Comparison of ENCODE assay signal across 24 cellular contexts in genomic region chr14:100671906-100672305, GRCh38. TPM values are rescaled to one million over a fixed set of nuclear protein-coding genes. Genes with fewer than 3 reads are reported as not detected.
A peak's percentile ranks its signal among the peaks of the same experiment; 100 is the strongest.
DNase-seq lines count a peak whose midpoint lies in the region; ATAC-seq and TF ChIP-seq lines count a peak whose summit lies in the region.
"Had no signal": no experiment of that assay in that cellular context is flagged by ENCODE, and none has a peak within 500 bp of the region (broad histone marks: within the 10 kb centered on the region; RNA-seq: fewer than 3 reads in every experiment).

No MANE protein-coding gene starts in this region.

- H2BK12ac ChIP-seq in neuronal stem cell (ENCODE audit: low read length): no peak overlapping the region

- peaks cover 11% of the 10 kb centered on the region for H3K27me3 Mint-ChIP-seq in endothelial cell (ENCODE audit: unreplicated experiment)

- H2BK5ac ChIP-seq in neuronal stem cell (ENCODE audit: low read length): no peak overlapping the region

- no peak overlapping the region for H3K14ac ChIP-seq in neuronal stem cell (ENCODE audit: low read length)

- H3K4me1 ChIP-seq in left ventricle myocardium inferior (peaks cover 28% of the 10 kb centered on the region), HEK293 (ENCODE audit: control insufficient read depth, insufficient read depth, low read length) (peaks cover 2% of the 10 kb centered on the region; the same call in 1 of the 2 replicates), neuronal stem cell (ENCODE audit: control insufficient read depth in 2 of 2, insufficient read depth in 1 of 2, low read depth in 1 of 2, low read length in 2 of 2) (peaks cover 26 to 30% of the 10 kb centered on the region in 2 donors)

- POLR2A ChIA-PET in HEK293 (lab: Yijun Ruan, JAX): no interaction called here

- H3K79me1 ChIP-seq in neuronal stem cell (ENCODE audit: low read depth, low read length): no peaks in the 10 kb centered on the region

- no peak overlapping the region for H3K27ac Mint-ChIP-seq in endothelial cell (ENCODE audit: unreplicated experiment)
- H3K27ac Mint-ChIP-seq: CD14-positive monocyte; CD4-positive, alpha-beta T cell; CD8-positive, alpha-beta memory T cell; H9; HFFc6 had no signal

- H3K4me3 Mint-ChIP-seq in endothelial cell (ENCODE audit: unreplicated experiment): peak overlapping the region; percentile 1
- H3K4me3 Mint-ChIP-seq: CD14-positive monocyte; CD4-positive, alpha-beta T cell; CD8-positive, alpha-beta memory T cell; GM23338; H9; HFFc6 had no signal

- H3K4me1 Mint-ChIP-seq in endothelial cell (ENCODE audit: unreplicated experiment): peaks cover 41% of the 10 kb centered on the region

- H3K36me3 ChIP-seq in left ventricle myocardium inferior: no peaks in the 10 kb centered on the region
- H3K36me3 ChIP-seq in HEK293 (ENCODE audit: control insufficient read depth in 2 of 2, insufficient read depth in 1 of 2, low read length in 2 of 2): no peaks in the 10 kb centered on the region
- H3K36me3 ChIP-seq in neuronal stem cell (replicated peaks in 1 of 2; ENCODE audit: control insufficient read depth in 2 of 2, insufficient read depth in 2 of 2, low read length in 2 of 2): no peaks in the 10 kb centered on the region
- H3K36me3 ChIP-seq: BE2C; BLaER1 treated with 17β-estradiol and CSF1 and Interleukin-3, amounts not matched to agents 10 nM and 100 nM had no signal

- H3K9me3 ChIP-seq in left ventricle myocardium inferior (replicated peaks): no peaks in the 10 kb centered on the region
- no peaks in the 10 kb centered on the region for H3K9me3 ChIP-seq in HEK293 (ENCODE audit: control insufficient read depth, insufficient read depth, low read depth, low read length)
- no peaks in the 10 kb centered on the region for H3K9me3 ChIP-seq in neuronal stem cell (replicated peaks in 1 of 2; ENCODE audit: control insufficient read depth in 2 of 2, insufficient read depth in 1 of 2, low read depth in 1 of 2, low read length in 2 of 2)
- H3K9me3 ChIP-seq: A549; BE2C; BLaER1 treated with 17β-estradiol and CSF1 and Interleukin-3, amounts not matched to agents 10 nM and 100 nM had no signal

- CTCF ChIA-PET in HEK293 (lab: Yijun Ruan, JAX): interaction anchor here (0.9 to 2.5 kb wide), 3 partner anchors 8 to 11 kb away, joined by 4 to 11 read pairs (median 5); no protein-coding TSS in a partner anchor

- no peaks in the 10 kb centered on the region for H3K9me3 Mint-ChIP-seq in endothelial cell (ENCODE audit: unreplicated experiment)
- H3K9me3 Mint-ChIP-seq: CD4-positive, alpha-beta T cell; CD8-positive, alpha-beta memory T cell; HFFc6 had no signal

- DNase-seq in Right ventricle myocardium superior: peak; percentile 17
- no peak for DNase-seq in left ventricle myocardium inferior
- DNase-seq in endothelial cell (ENCODE audit: low spot score): no peak
- DNase-seq in neuronal stem cell (ENCODE audit: low spot score): no peak
- DNase-seq: 8988T; ACHN; AML-193; BE2C; Calu3; CD4-positive, alpha-beta T cell; CD8-positive, alpha-beta memory T cell; DMS79 treated with DMSO at 0.1 percent for 48 hours; GF-D8; H9; HFFc6 had no signal

- H3K4me3 ChIP-seq in left ventricle myocardium inferior: no peak overlapping the region
- no peak overlapping the region for H3K4me3 ChIP-seq in HEK293 (ENCODE audit: low read depth, low read length)
- H3K4me3 ChIP-seq in neuronal stem cell (ENCODE audit: low read length in 2 of 2): no peak overlapping the region
- H3K4me3 ChIP-seq: A549; BLaER1 treated with 17β-estradiol and CSF1 and Interleukin-3, amounts not matched to agents 10 nM and 100 nM; GM23338 had no signal

- no peak overlapping the region for H3K23ac ChIP-seq in neuronal stem cell (ENCODE audit: low read depth, low read length, poor library complexity)

- H2AFZ ChIP-seq in neuronal stem cell (ENCODE audit: low read length): no peak overlapping the region

- TF ChIP-seq CTCF in left ventricle myocardium inferior (IDR thresholded peaks at IDR 0.05; ENCODE audit: borderline replicate concordance): no peak
- no peak for TF ChIP-seq CTCF in HEK293 (tag by site-specific recombination; IDR thresholded peaks at IDR 0.05)
- TF ChIP-seq CTCF in endothelial cell (IDR thresholded peaks at IDR 0.05; ENCODE audit: unreplicated experiment): no peak

- no peak overlapping the region for H4K8ac ChIP-seq in neuronal stem cell (ENCODE audit: low read depth, low read length)

- peak overlapping the region; percentile 86 for H3K18ac ChIP-seq in neuronal stem cell (ENCODE audit: low read length)

- ATAC-seq in Right ventricle myocardium superior (ENCODE audit: poor library complexity): no peak
- no peak for ATAC-seq in HG02588 (IDR thresholded peaks at IDR 0.05; ENCODE audit: unreplicated experiment)
- no peak for ATAC-seq in HG02840 (IDR thresholded peaks at IDR 0.05; ENCODE audit: low FRiP score, unreplicated experiment)
- ATAC-seq: A549, HCT116 had no signal

- H2BK15ac ChIP-seq in neuronal stem cell (ENCODE audit: low read length): peak overlapping the region; percentile 18

- H3K27me3 ChIP-seq in left ventricle myocardium inferior (ENCODE audit: low read depth) (peaks cover 97% of the 10 kb centered on the region), neuronal stem cell (ENCODE audit: control insufficient read depth in 3 of 3, insufficient read depth in 3 of 3, low read depth in 1 of 3, low read length in 3 of 3) (peaks cover 0 to 42% (median 0%) of the 10 kb centered on the region in 3 experiments)
- H3K27me3 ChIP-seq: BE2C had no signal

- H3K4ac ChIP-seq in neuronal stem cell (ENCODE audit: low read length): peak overlapping the region; percentile 18

- WGBS in neuronal stem cell (ENCODE audit: extremely low coverage in 2 of 2, insufficient read length in 2 of 2, insufficient replicate concordance in 1 of 2), 2 donors: no CpG with 5 or more reads among the region's 5 CpGs

- intact Hi-C loops in Right ventricle myocardium superior (cut with DNase I): no loop called here
- intact Hi-C loops in left ventricle myocardium inferior (cut with micrococcal nuclease): no loop called here

- peak overlapping the region; percentile 79 for H2AK5ac ChIP-seq in neuronal stem cell (ENCODE audit: low read depth, low read length)

- H2BK120ac ChIP-seq in neuronal stem cell (ENCODE audit: low read depth, low read length): peak overlapping the region; percentile 20

- no peak overlapping the region for H3K9ac ChIP-seq in neuronal stem cell (ENCODE audit: low read depth, low read length, poor library complexity)
- H3K9ac ChIP-seq: BLaER1 treated with 17β-estradiol and CSF1 and Interleukin-3, amounts not matched to agents 10 nM and 100 nM had no signal

- no peak overlapping the region for H4K91ac ChIP-seq in neuronal stem cell (ENCODE audit: low read depth, low read length, poor library complexity)

- H3K27ac ChIP-seq in left ventricle myocardium inferior (replicated peaks) (no peak overlapping the region), HEK293 (ENCODE audit: extremely low read depth, low read depth, low read length) (no peak overlapping the region), neuronal stem cell (replicated peaks; ENCODE audit: low read length) (no peak overlapping the region)
- H3K27ac ChIP-seq: A549; BLaER1 treated with 17β-estradiol and CSF1 and Interleukin-3, amounts not matched to agents 10 nM and 100 nM had no signal

- no peaks in the 10 kb centered on the region for H3K36me3 Mint-ChIP-seq in endothelial cell (ENCODE audit: low read depth, unreplicated experiment)
- H3K36me3 Mint-ChIP-seq: CD8-positive, alpha-beta memory T cell had no signal

- H3K4me2 ChIP-seq in neuronal stem cell (ENCODE audit: insufficient read depth, low read length, poor library complexity, severe bottlenecking): no peak overlapping the region
- H3K4me2 ChIP-seq: A549, GM23338 had no signal

TF ChIP-seq in HEK293, 187 proteins besides CTCF, POLR2A, EP300 and RAD21:
- no peak for TF ChIP-seq OSR2 (tag by site-specific recombination; IDR thresholded peaks at IDR 0.05)
- no peak for TF ChIP-seq ZNF157 (tag by site-specific recombination; IDR thresholded peaks at IDR 0.05)
- TF ChIP-seq ZNF623 (tag by site-specific recombination; IDR thresholded peaks at IDR 0.05): peak; percentile 92

RNA-seq across cellular contexts. Expression of gene DLK1, which starts 54.8 kb away (rescaled TPM):
- 22.8 TPM for total RNA-seq in Right ventricle myocardium superior
- total RNA-seq in left ventricle myocardium inferior: 2.8 TPM
- 1.3 TPM for total RNA-seq in endothelial cell (ENCODE audit: unreplicated experiment)
- 6,496 TPM for polyA plus RNA-seq in neuronal stem cell (2013, experiment 1 of 2)
- 6,408 TPM for polyA plus RNA-seq in neuronal stem cell (2013, experiment 2 of 2)
- total RNA-seq: Calu3; CD4-positive, alpha-beta T cell; CD8-positive, alpha-beta memory T cell; H4; HFFc6 had no signal
- polyA plus RNA-seq: CD14-positive monocyte; CD8-positive, alpha-beta memory T cell had no signal
